Comparison of ENCODE assay signal across 8 cellular contexts in the genomic region with DNA sequence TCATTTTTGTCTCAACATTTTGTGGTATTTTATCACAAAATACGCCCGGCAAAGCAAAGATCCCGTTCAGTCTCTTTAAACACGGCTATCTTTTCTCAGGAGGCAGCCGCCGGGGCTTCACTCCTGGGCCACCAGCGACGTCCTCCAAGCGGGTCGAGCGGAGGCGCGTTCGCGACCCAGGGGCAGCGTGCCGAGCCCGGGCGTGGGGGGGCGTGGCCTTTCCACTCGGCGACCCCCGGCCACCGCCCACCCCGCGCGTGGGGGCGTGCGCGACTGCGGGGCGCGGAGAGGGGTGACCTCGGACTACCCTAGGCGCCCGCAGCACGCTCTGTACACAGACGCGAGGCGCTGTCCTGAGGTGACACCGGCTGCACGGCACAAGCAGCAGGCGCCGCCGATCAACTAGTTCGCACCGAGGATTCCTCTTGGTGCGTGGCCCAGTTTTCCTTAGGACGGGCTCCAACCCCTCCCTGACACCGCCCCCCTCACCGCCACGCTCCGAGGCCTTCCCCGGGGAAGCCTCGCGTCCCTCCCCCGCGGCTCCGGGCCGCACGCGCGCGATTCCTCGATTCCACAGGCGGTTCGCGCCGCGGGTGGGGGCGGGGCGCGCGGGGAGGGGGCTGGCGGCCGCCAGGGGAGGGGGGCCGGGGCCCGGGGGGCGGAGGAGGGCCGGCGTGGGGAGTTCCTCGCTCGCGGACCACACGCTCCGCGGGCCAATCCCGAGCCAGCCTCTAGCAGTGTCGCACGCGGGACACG. TPM values are rescaled to one million over a fixed set of nuclear protein-coding genes. Genes with fewer than 3 reads are reported as not detected.
DNase-seq lines count a peak whose midpoint lies in the region; ATAC-seq and TF ChIP-seq lines count a peak whose summit lies in the region.

No MANE protein-coding gene starts in this region.

- peak in 2 of 4 donors; percentile 17 to 46 for TF ChIP-seq POLR2A in upper lobe of left lung (IDR thresholded peaks at IDR 0.05)

- no peaks in the 10 kb centered on the region for H4K20me1 ChIP-seq in OCI-LY1 (ENCODE audit: insufficient read depth, low read length)

- no peak for DNase-seq in AG04449 (ENCODE audit: low read depth, low spot score)
- peak; percentile 56 to 67 (median 61) for DNase-seq in activated naive CD4-positive, alpha-beta T cell (lab: John Stamatoyannopoulos, UW)
- peak; percentile 60 to 83 for DNase-seq in foreskin fibroblast
- peak; percentile 82 to 95 for DNase-seq in upper lobe of left lung

- ATAC-seq in GM18867 (IDR thresholded peaks at IDR 0.05; ENCODE audit: unreplicated experiment) (peak; percentile 22), HG03280 (IDR thresholded peaks at IDR 0.05; ENCODE audit: unreplicated experiment) (peak; percentile 21), upper lobe of left lung (ENCODE audit: low FRiP score in 2 of 2) (peak in 1 of 2 donors; percentile 56)

- no peak for TF ChIP-seq EP300 in upper lobe of left lung (IDR thresholded peaks at IDR 0.05)

- H3K4me2 ChIP-seq in OCI-LY1 (ENCODE audit: low read length), result peak overlapping the region; percentile 99

- CTCF ChIA-PET in AG04449 (lab: Yijun Ruan, JAX), result no interaction called here

- H3K27me3 ChIP-seq in OCI-LY1 (ENCODE audit: insufficient read depth, low read length), result 0 out of 2 replicates have a peak, but pooled peaks cover 4% of the 10 kb centered on the region
- H3K27me3 ChIP-seq in neuron (ENCODE audit: insufficient read depth, low read length), result no peaks in the 10 kb centered on the region
- H3K27me3 ChIP-seq in upper lobe of left lung, result no peaks in the 10 kb centered on the region

- no peaks in the 10 kb centered on the region for H3K36me3 ChIP-seq in OCI-LY1 (ENCODE audit: insufficient read depth, low read length)
- H3K36me3 ChIP-seq in neuron (ENCODE audit: insufficient read depth, low read length), result no peaks in the 10 kb centered on the region
- no peaks in the 10 kb centered on the region for H3K36me3 ChIP-seq in upper lobe of left lung

- H3F3A ChIP-seq in OCI-LY1 (ENCODE audit: insufficient read depth, low read length), result peaks cover 6% of the 10 kb centered on the region; the same call in 1 of the 2 replicates

- H3K4me1 ChIP-seq in OCI-LY1 (ENCODE audit: insufficient read depth, low read length, severe bottlenecking) (peaks cover 35% of the 10 kb centered on the region), neuron (ENCODE audit: insufficient read depth, low read length) (peaks cover 23% of the 10 kb centered on the region), upper lobe of left lung (peaks cover 6 to 25% (median 21%) of the 10 kb centered on the region in 4 donors)

- H3K27ac ChIP-seq in OCI-LY1 (ENCODE audit: low read depth, low read length, poor library complexity, severe bottlenecking) (no peak overlapping the region), upper lobe of left lung (peak overlapping the region; percentile 90 to 98 (median 93))

- POLR2A ChIA-PET in AG04449 (lab: Yijun Ruan, JAX), result interaction anchor here (0.8 to 1.2 kb wide), 2 partner anchors 360 to 745 kb away, joined by 3 read pairs; no protein-coding TSS in a partner anchor

- H3K79me2 ChIP-seq in OCI-LY1 (ENCODE audit: insufficient read depth, low read length), result no peaks in the 10 kb centered on the region

- no peaks in the 10 kb centered on the region for H3K9me2 ChIP-seq in OCI-LY1 (ENCODE audit: low read depth, low read length)

- no peak for TF ChIP-seq CTCF in AG04449 (IDR thresholded peaks at IDR 0.05; ENCODE audit: insufficient read depth, low read length, missing control alignments)
- TF ChIP-seq CTCF in OCI-LY1 (IDR thresholded peaks at IDR 0.05; ENCODE audit: low read length), result no peak
- TF ChIP-seq CTCF in foreskin fibroblast (IDR thresholded peaks at IDR 0.05; ENCODE audit: low read depth, low read length), result no peak
- no peak for TF ChIP-seq CTCF in upper lobe of left lung (IDR thresholded peaks at IDR 0.05)

- H3K9me3 ChIP-seq in OCI-LY1 (ENCODE audit: low read length), result no peaks in the 10 kb centered on the region
- H3K9me3 ChIP-seq in neuron (ENCODE audit: low read length), result no peaks in the 10 kb centered on the region
- H3K9me3 ChIP-seq in upper lobe of left lung, result no peaks in the 10 kb centered on the region

- no peak overlapping the region for H2AFZ ChIP-seq in OCI-LY1 (ENCODE audit: low read length)
- peak overlapping the region; percentile 82 for H2AFZ ChIP-seq in neuron (ENCODE audit: low read depth, low read length)

- H3K4me3 ChIP-seq in AG04449 (ENCODE audit: low read depth, low read length) (peak overlapping the region; percentile 81), OCI-LY1 (ENCODE audit: low read depth, low read length, poor library complexity, severe bottlenecking) (peak overlapping the region; percentile 81), foreskin fibroblast (ENCODE audit: low read depth in 1 of 2, low read length in 2 of 2) (peak overlapping the region; percentile 57 to 86), neuron (ENCODE audit: low read length) (peak overlapping the region; percentile 69), upper lobe of left lung (peak overlapping the region; percentile 16 to 95 (median 73))

- H3K9ac ChIP-seq in OCI-LY1 (ENCODE audit: low read length), result peak overlapping the region; percentile 79

- 2 to 6% methylated on average over 24 to 30 of the region's 92 CpGs for WGBS in upper lobe of left lung, 2 donors

RNA-seq across cellular contexts. Expression of a gene that starts 1.1 kb away (rescaled TPM):
- total RNA-seq in upper lobe of left lung, result 10 to 100 TPM in 5 of 6 donors, 1 to 10 TPM in 1; 9.6 to 37.7 (median 16.4) TPM
